ENCODE assay signal across 15 cellular contexts in the genomic region with DNA sequence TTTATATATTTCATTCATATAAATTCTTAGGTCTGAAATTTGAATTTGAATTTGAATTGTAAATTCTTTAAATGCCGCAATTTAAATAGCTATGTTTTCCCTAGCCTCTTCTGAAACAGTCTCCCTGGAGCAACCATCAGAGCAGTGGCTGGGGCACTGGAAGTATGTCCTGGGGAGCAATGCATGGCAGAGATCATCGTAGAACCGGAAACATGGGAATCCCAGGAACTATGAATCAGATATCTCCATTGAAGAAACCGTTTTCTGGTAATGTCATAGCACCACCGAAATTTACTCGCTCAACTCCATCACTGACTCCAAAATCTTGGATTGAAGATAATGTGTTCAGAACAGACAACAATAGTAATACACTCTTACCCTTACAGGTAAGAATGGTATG. TPM values are rescaled to one million over a fixed set of nuclear protein-coding genes. Genes with fewer than 3 reads are reported as not detected.
DNase-seq lines count a peak whose midpoint lies in the region; ATAC-seq, FAIRE-seq and TF ChIP-seq lines count a peak whose summit lies in the region.
"Had no signal": no experiment of that assay in that cellular context is flagged by ENCODE, and none has a peak within 500 bp of the region (broad histone marks: within the 10 kb centered on the region; RNA-seq: fewer than 3 reads in every experiment).

No MANE protein-coding gene starts in this region.

- H3K79me2 ChIP-seq in osteoblast (ENCODE audit: insufficient read depth, low read length) = peaks cover 86% of the 10 kb centered on the region

- FAIRE-seq in GM19239 (lab: Jason Lieb, UNC) = peak; percentile 79

- H3K27ac ChIP-seq in dorsolateral prefrontal cortex = peak overlapping the region in 51 of 59 donors; percentile 1 to 100 (median 100)
- H3K27ac ChIP-seq in osteoblast (ENCODE audit: low read depth, low read length) = peak overlapping the region; percentile 7

- DNase-seq in GM19239 (ENCODE audit: insufficient read length, low spot score) (no peak), NCI-H526 treated with DMSO at 0.1 percent for 48 hours (lab: John Stamatoyannopoulos, UW) (peak; percentile 13), dorsolateral prefrontal cortex (no peak), osteoblast (ENCODE audit: insufficient read length, low spot score, missing footprints) (peak; percentile 81), NCI-H1092 (lab: John Stamatoyannopoulos, UW) (no peak), SKM-1 treated with dmso at 0.1 percent for 144 hours (lab: John Stamatoyannopoulos, UW; ENCODE audit: unreplicated experiment) (no peak)
- DNase-seq in stimulated activated naive B cell treated with anti-CD40 and anti-IgM and Interleukin-4, amounts not matched to agents 10 μg/mL and 1 μg/mL and 100 μg/mL, for 72 hours = no peak
- DNase-seq: activated naive CD4-positive, alpha-beta T cell; Caco-2; NCI-H1105; occipital lobe had no signal

- intact Hi-C loops in dorsolateral prefrontal cortex (cut with DNase I) = loop anchor here (10.0 kb wide), 2 partner anchors 648 to 1352 kb away; a partner anchor contains a TSS

- ATAC-seq in stimulated activated naive B cell treated with anti-CD40 and anti-IgM and Interleukin-4, amounts not matched to agents 10 μg/mL and 1 μg/mL and 100 μg/mL, for 72 hours (replicated peaks) = no peak
- no peak for ATAC-seq in GM18907 (IDR thresholded peaks at IDR 0.05; ENCODE audit: unreplicated experiment)
- ATAC-seq: esophagus mucosa, Panc1 had no signal

- H3K4me3 ChIP-seq in dorsolateral prefrontal cortex (peak overlapping the region in 58 of 59 donors; percentile 7 to 100 (median 94)), osteoblast (ENCODE audit: insufficient read depth, low read length) (peak overlapping the region; percentile 99)

- no peaks in the 10 kb centered on the region for H3K27me3 Mint-ChIP-seq in stimulated activated naive B cell treated with anti-CD40 and anti-IgM and Interleukin-4, amounts not matched to agents 10 μg/mL and 1 μg/mL and 100 μg/mL, for 72 hours
- H3K27me3 Mint-ChIP-seq: central memory CD8-positive, alpha-beta T cell had no signal

- H4K20me1 ChIP-seq in osteoblast (ENCODE audit: insufficient read depth, low read length) = peaks cover 47% of the 10 kb centered on the region

- H2AFZ ChIP-seq in osteoblast (ENCODE audit: low read length) = no peak overlapping the region

- H3K9me3 Mint-ChIP-seq in stimulated activated naive B cell treated with anti-CD40 and anti-IgM and Interleukin-4, amounts not matched to agents 10 μg/mL and 1 μg/mL and 100 μg/mL, for 72 hours = no peaks in the 10 kb centered on the region
- H3K9me3 Mint-ChIP-seq: central memory CD8-positive, alpha-beta T cell had no signal

- peak overlapping the region; percentile 94 for H3K4me2 ChIP-seq in osteoblast (ENCODE audit: insufficient read depth, low read length)

- H3K36me3 Mint-ChIP-seq in stimulated activated naive B cell treated with anti-CD40 and anti-IgM and Interleukin-4, amounts not matched to agents 10 μg/mL and 1 μg/mL and 100 μg/mL, for 72 hours = peaks cover 11 to 12% of the 10 kb centered on the region in 2 donors

- H3K9me3 ChIP-seq in osteoblast (ENCODE audit: low read depth, low read length) = no peaks in the 10 kb centered on the region
- H3K9me3 ChIP-seq: Caco-2 had no signal

- H3K4me1 ChIP-seq in osteoblast (ENCODE audit: insufficient read depth, low read length) = peaks cover 48% of the 10 kb centered on the region

- H3K27ac Mint-ChIP-seq in stimulated activated naive B cell treated with anti-CD40 and anti-IgM and Interleukin-4, amounts not matched to agents 10 μg/mL and 1 μg/mL and 100 μg/mL, for 72 hours = no peak overlapping the region

- H3K36me3 ChIP-seq in osteoblast (ENCODE audit: insufficient read depth, low read length) = peaks cover 51% of the 10 kb centered on the region

- H3K4me1 Mint-ChIP-seq in stimulated activated naive B cell treated with anti-CD40 and anti-IgM and Interleukin-4, amounts not matched to agents 10 μg/mL and 1 μg/mL and 100 μg/mL, for 72 hours = peaks cover 6 to 13% of the 10 kb centered on the region in 2 donors

- TF ChIP-seq CTCF in dorsolateral prefrontal cortex (IDR thresholded peaks at IDR 0.05 in 54 of 56, conservative IDR thresholded peaks at IDR 0.05 in 2 of 56; ENCODE audit: low read depth in 1 of 56, partially characterized antibody in 56 of 56) (no peak), osteoblast (IDR thresholded peaks at IDR 0.05; ENCODE audit: extremely low read depth, low read depth, low read length) (no peak)

- no peaks in the 10 kb centered on the region for H3K27me3 ChIP-seq in dorsolateral prefrontal cortex
- no peaks in the 10 kb centered on the region for H3K27me3 ChIP-seq in osteoblast (ENCODE audit: insufficient read depth, low read length)

- H3K4me3 Mint-ChIP-seq in stimulated activated naive B cell treated with anti-CD40 and anti-IgM and Interleukin-4, amounts not matched to agents 10 μg/mL and 1 μg/mL and 100 μg/mL, for 72 hours = no peak overlapping the region
- H3K4me3 Mint-ChIP-seq: central memory CD8-positive, alpha-beta T cell had no signal

RNA-seq across cellular contexts. Expression of a gene that starts 4.9 kb away (rescaled TPM):
- total RNA-seq in dorsolateral prefrontal cortex (10 to 100 TPM; 31.4 to 88.1 (median 53.3) TPM), osteoblast (23.9 and 27.7 TPM in 2 replicates)

Comparison
In these comparisons a context has a peak if more than half of its experiments do, and no peak if none do; other contexts are left out.
1. DNase-seq: peak in NCI-H526 treated with DMSO at 0.1 percent for 48 hours (single experiment) and osteoblast (single experiment); none in GM19239 (single experiment), dorsolateral prefrontal cortex (0 of 10), stimulated activated naive B cell treated with anti-CD40 and anti-IgM and Interleukin-4, amounts not matched to agents 10 μg/mL and 1 μg/mL and 100 μg/mL, for 72 hours (single experiment), NCI-H1092 (single experiment) and SKM-1 treated with dmso at 0.1 percent for 144 hours (single experiment).